Comparison of ENCODE assay signal across 1 cellular context in the genomic region with DNA sequence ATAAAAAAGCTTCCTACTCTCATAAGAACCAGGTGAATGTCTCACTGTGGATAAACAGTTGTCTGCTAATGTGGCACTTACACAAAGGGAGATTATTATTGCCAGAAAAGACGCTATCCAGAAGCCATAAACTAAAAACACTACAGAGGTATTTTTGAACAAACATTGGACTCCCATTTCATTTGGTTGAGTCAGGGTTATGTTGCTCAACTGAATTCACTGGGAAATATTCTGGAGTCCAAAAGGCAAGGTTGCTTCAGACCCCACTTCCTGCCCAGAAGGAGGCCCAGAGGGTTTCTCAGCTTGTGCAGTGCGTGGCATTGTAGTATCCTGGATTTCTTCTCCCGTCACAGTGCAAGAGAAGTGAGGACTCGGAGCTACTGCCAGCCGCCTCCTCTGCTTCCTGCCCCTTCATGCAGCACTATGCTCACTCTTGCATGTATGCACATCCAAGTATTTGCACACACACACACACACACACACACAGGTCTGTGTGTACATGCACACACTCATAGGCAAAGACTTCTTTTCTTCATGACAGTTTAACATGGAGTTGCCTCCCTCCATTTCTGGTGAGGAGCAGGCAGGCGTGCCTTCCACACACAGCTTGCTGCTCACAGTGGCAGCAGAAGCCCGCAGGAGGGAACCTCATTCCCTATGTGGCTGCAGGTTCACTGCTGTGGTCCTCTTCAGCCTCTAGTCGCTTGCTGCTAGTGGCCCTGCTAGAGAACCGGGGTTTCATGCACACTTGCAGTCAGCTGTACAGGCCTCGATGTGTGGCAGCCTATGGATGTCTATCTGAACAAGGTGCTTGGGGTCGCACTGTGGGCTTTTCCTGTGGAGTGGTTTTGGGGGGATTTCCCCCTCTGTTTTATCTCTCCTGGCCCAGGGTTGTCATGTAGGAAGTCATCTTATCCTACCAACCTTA.
TF ChIP-seq lines count a peak whose summit lies in the region.

No MANE protein-coding gene starts in this region.

TF ChIP-seq in liver, 16 proteins besides CTCF, POLR2A, EP300 and RAD21 (continued from another document):
- TF ChIP-seq, protein P1, sequence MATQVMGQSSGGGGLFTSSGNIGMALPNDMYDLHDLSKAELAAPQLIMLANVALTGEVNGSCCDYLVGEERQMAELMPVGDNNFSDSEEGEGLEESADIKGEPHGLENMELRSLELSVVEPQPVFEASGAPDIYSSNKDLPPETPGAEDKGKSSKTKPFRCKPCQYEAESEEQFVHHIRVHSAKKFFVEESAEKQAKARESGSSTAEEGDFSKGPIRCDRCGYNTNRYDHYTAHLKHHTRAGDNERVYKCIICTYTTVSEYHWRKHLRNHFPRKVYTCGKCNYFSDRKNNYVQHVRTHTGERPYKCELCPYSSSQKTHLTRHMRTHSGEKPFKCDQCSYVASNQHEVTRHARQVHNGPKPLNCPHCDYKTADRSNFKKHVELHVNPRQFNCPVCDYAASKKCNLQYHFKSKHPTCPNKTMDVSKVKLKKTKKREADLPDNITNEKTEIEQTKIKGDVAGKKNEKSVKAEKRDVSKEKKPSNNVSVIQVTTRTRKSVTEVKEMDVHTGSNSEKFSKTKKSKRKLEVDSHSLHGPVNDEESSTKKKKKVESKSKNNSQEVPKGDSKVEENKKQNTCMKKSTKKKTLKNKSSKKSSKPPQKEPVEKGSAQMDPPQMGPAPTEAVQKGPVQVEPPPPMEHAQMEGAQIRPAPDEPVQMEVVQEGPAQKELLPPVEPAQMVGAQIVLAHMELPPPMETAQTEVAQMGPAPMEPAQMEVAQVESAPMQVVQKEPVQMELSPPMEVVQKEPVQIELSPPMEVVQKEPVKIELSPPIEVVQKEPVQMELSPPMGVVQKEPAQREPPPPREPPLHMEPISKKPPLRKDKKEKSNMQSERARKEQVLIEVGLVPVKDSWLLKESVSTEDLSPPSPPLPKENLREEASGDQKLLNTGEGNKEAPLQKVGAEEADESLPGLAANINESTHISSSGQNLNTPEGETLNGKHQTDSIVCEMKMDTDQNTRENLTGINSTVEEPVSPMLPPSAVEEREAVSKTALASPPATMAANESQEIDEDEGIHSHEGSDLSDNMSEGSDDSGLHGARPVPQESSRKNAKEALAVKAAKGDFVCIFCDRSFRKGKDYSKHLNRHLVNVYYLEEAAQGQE (IDR thresholded peaks at IDR 0.05): peak; percentile 61
- peak; percentile 74 for TF ChIP-seq YY1 (IDR thresholded peaks at IDR 0.05)
- TF ChIP-seq, protein P2, sequence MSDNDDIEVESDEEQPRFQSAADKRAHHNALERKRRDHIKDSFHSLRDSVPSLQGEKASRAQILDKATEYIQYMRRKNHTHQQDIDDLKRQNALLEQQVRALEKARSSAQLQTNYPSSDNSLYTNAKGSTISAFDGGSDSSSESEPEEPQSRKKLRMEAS (IDR thresholded peaks at IDR 0.05): peak; percentile 46
- TF ChIP-seq ATF3 (IDR thresholded peaks at IDR 0.05): peak; percentile 48
